8 cellular contexts compared by ENCODE assay signal in the genomic region with DNA sequence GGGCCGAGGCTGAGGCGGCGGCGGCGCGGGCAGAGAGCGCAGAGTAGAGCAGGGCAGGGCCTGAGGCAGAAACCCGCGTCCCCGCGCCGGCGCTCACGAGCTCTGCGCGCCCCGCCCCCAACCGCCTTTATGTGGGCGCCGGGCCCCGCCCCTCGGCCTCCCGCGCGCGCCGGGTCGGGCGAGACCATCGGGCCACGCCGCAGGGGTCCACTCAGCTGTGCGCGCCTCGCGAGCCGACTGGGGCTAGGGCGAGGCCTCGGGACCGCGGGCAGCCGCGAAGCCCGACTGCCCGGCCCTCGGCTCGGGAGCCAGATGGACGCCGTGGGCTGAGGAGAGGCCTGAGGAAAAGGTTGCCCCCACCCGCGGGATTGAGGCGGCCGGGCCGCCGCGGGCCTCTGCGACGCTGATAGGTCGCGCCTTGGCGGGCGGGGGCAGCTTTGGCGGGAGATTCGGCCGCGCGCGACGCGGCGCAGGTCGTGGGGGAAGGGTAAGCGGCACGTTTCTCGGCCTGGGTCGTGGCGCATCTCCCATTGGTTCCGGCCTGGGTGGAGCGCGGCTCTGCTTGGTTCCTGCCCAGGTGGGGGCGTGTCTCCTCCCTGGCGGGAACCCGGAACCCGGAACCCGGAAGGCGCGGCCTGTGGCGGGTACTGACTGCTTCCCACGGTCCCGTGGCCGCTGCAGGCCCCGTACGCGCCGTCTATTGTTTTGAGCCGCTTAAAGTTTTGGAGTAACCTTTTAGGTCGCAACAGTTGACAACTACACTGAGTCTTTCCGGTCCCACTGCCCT. TPM values are rescaled to one million over a fixed set of nuclear protein-coding genes. Genes with fewer than 3 reads are reported as not detected.
DNase-seq lines count a peak whose midpoint lies in the region; ATAC-seq and TF ChIP-seq lines count a peak whose summit lies in the region.

A gene (minus strand): TSS at position 104 of the 787 bp plus-strand sequence. CDS start 131 bp downstream, outside the sequence.

- DNase-seq in NCI-H748 (lab: John Stamatoyannopoulos, UW; ENCODE audit: unreplicated experiment) (peak; percentile 86), cortex of kidney (lab: John Stamatoyannopoulos, UW) (peak; percentile 49), left lung (peak; percentile 98 to 99)
- peak; percentile 99 for DNase-seq in activated CD4-positive, alpha-beta T cell treated with anti-CD3 and anti-CD28 coated beads, Interleukin-2, amount 50 U/mL, for 1 hour
- peak; percentile 98 to 99 for DNase-seq in stimulated activated CD4-positive, alpha-beta T cell treated with anti-CD3 and anti-CD28 coated beads, Interleukin-2, amount 100 ng/mL, for 48 hours

- no peaks in the 10 kb centered on the region for H3K27me3 ChIP-seq in left lung

- ATAC-seq in GM19395 (IDR thresholded peaks at IDR 0.05; ENCODE audit: unreplicated experiment) (peak; percentile 80), HG03558 (IDR thresholded peaks at IDR 0.05; ENCODE audit: extremely low read depth, unreplicated experiment) (peak; percentile 35), left lung (peak; percentile 94)

- TF ChIP-seq CTCF in C4-2B (conservative IDR thresholded peaks at IDR 0.05): no peak
- no peak for TF ChIP-seq CTCF in left lung (IDR thresholded peaks at IDR 0.05)

- intact Hi-C loops in left lung (cut with DNase I): no loop called here

- H3K36me3 ChIP-seq in left lung: peaks cover 0 to 26% of the 10 kb centered on the region in 2 donors

- peaks cover 12 to 63% of the 10 kb centered on the region in 2 donors for H3K4me1 ChIP-seq in left lung

- peak within 1 kb of the TSS; percentile 83 to 89 for H3K4me3 ChIP-seq in left lung

- H3K9me3 ChIP-seq in left lung: no peaks in the 10 kb centered on the region

- H3K27ac ChIP-seq in C4-2B (peak within 1 kb of the TSS; percentile 97), left lung (peak within 1 kb of the TSS; percentile 99)

RNA-seq across cellular contexts. Expression of the gene that starts here (rescaled TPM):
- 10 to 100 TPM; 39.1 to 42.8 TPM for total RNA-seq in left lung

Comparison
In these comparisons a context has a peak if more than half of its experiments do, and no peak if none do; other contexts are left out.
1. Peak in every context shown above with its lines: DNase-seq, ATAC-seq, H3K4me3 ChIP-seq and H3K27ac ChIP-seq.
2. ATAC-seq: peak in every context shown above with its lines; median percentile 94 in left lung; 80 in GM19395; 35 in HG03558.
3. DNase-seq: peak in every context shown above with its lines; median percentile 99 in activated CD4-positive, alpha-beta T cell treated with anti-CD3 and anti-CD28 coated beads, Interleukin-2, amount 50 U/mL, for 1 hour; 98 in left lung; 98 in stimulated activated CD4-positive, alpha-beta T cell treated with anti-CD3 and anti-CD28 coated beads, Interleukin-2, amount 100 ng/mL, for 48 hours; 86 in NCI-H748; 49 in cortex of kidney.